In the genomic region with DNA sequence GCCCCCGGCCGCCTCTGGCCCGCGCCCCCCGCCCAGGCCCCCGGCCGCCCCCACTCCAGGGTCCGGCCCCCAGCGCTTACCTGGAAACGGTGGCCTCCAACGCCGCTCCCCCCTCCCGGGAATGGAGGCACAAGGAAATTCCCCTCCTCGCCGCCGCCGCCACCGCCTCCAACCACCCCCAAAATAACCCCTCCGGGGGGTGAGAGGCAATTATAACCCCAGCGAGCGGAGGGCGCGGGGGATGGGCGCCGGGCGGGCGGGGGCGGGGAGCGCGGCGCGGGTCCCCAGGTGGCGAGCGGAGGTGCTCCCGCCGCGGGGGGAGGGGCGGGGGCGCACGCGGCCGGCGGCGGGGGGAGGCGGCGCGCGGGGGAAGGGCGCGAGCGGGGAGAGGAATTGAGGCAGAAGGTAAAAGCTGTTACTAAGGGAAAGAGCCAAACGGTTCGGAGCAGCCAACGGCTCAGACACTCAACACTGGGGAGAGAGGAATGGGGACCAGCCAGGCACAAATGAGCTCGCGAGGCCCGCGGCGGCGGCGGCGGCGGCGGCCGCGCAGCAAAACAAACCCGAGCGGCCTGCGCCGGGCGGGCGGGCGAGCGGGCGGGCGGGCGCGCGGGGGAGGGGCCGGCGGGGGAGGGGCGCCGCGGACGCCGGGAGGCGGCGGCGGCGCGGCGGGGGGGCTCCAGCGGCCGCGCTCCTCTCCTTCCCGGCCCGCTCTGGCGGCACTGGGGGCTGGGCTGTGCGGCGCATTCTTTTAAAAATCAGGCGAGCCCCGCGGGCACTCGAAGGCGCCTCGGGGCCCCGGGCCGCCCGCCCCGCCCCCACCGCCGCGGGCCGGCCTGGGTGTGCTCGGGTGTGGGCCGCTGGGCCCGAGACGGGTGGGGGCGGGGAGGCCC, we compare ENCODE assay signal across 8 cellular contexts. TPM values are rescaled to one million over a fixed set of nuclear protein-coding genes. Genes with fewer than 3 reads are reported as not detected.
DNase-seq lines count a peak whose midpoint lies in the region; ATAC-seq, FAIRE-seq and TF ChIP-seq lines count a peak whose summit lies in the region.

A gene (minus strand): TSS at position 442 of the 893 bp plus-strand sequence. CDS start 132,505 bp downstream, outside the sequence.

- TF ChIP-seq POLR2A in A549 (IDR thresholded peaks at IDR 0.05; ENCODE audit: low read length) (no peak), breast epithelium (IDR thresholded peaks at IDR 0.05) (no peak)

- H3K9ac ChIP-seq in skeletal muscle tissue (ENCODE audit: low read depth in 1 of 3, low read length in 3 of 3) = peak within 1 kb of the TSS; percentile 79 to 96 (median 85)

- intact Hi-C loops in breast epithelium (cut with DNase I; ENCODE audit: low total_unique reads) = loop anchor here (5.0 kb wide), 1 partner anchor 160 kb away; no protein-coding TSS in a partner anchor

- H3K27ac ChIP-seq in A549 (peak within 1 kb of the TSS; percentile 97 to 100), WERI-Rb-1 (peak within 1 kb of the TSS; percentile 99), breast epithelium (peak within 1 kb of the TSS; percentile 99 to 100), skeletal muscle tissue (ENCODE audit: low read depth, low read length) (peak within 1 kb of the TSS; percentile 96)

- DNase-seq in A549 (ENCODE audit: low read depth in 1 of 2, low spot score in 1 of 2) = peak; percentile 66 to 93
- peak; percentile 98 for DNase-seq in NCI-H2196 (lab: John Stamatoyannopoulos, UW; ENCODE audit: unreplicated experiment)
- DNase-seq in WERI-Rb-1 = peak; percentile 92
- peak; percentile 90 for DNase-seq in breast epithelium (ENCODE audit: low spot score in 2 of 2)

- no peaks in the 10 kb centered on the region for H3K27me3 ChIP-seq in WERI-Rb-1 (ENCODE audit: insufficient read depth, low read depth, severe bottlenecking)
- H3K27me3 ChIP-seq in breast epithelium = no peaks in the 10 kb centered on the region
- no peaks in the 10 kb centered on the region for H3K27me3 ChIP-seq in skeletal muscle tissue (ENCODE audit: control insufficient read depth in 3 of 3, insufficient read depth in 3 of 3, low read length in 3 of 3)

- WGBS in A549 (ENCODE audit: missing lambda C conversion rate) = 3% methylated on average over 5 of the region's 119 CpGs

- POLR2A ChIA-PET in A549 (lab: Yijun Ruan, JAX) = interaction anchor here (0.6 to 3.5 kb wide), 4 partner anchors 161 to 281 kb away, joined by 3 to 31 read pairs (median 7); no protein-coding TSS in a partner anchor

- peak; percentile 75 to 84 for ATAC-seq in A549
- ATAC-seq in GM18867 (IDR thresholded peaks at IDR 0.05; ENCODE audit: unreplicated experiment) = peak; percentile 43
- ATAC-seq in HG03103 (IDR thresholded peaks at IDR 0.05; ENCODE audit: low read depth, unreplicated experiment) = peak; percentile 37

- H3K4me1 ChIP-seq in A549 (peaks cover 29% of the 10 kb centered on the region), breast epithelium (no peaks in the 10 kb centered on the region), skeletal muscle tissue (ENCODE audit: control insufficient read depth in 3 of 3, insufficient read depth in 3 of 3, low read length in 3 of 3) (peaks cover 17 to 21% (median 19%) of the 10 kb centered on the region in 3 donors)

- no peak for FAIRE-seq in A549 (lab: Jason Lieb, UNC)

- H3K9me3 ChIP-seq in A549 (no peaks in the 10 kb centered on the region), WERI-Rb-1 (ENCODE audit: severe bottlenecking) (no peaks in the 10 kb centered on the region), breast epithelium (no peaks in the 10 kb centered on the region), iPS-18c (ENCODE audit: control insufficient read depth, insufficient read depth, low read length) (no peaks in the 10 kb centered on the region), skeletal muscle tissue (ENCODE audit: control insufficient read depth in 3 of 3, low read length in 3 of 3) (no peaks in the 10 kb centered on the region)

- peak in 1 of 2 experiments; percentile 60; a peak in 1 of 5 replicates for TF ChIP-seq EP300 in A549 (IDR thresholded peaks at IDR 0.05)

- H3K4me3 ChIP-seq in A549 (peak within 1 kb of the TSS; percentile 96), WERI-Rb-1 (ENCODE audit: low read depth, low read length) (peak within 1 kb of the TSS; percentile 99), breast epithelium (peak within 1 kb of the TSS; percentile 93 to 98 (median 97)), iPS-18c (ENCODE audit: insufficient read depth, low read depth, low read length) (peak within 1 kb of the TSS; percentile 75), skeletal muscle tissue (ENCODE audit: low read length in 3 of 3) (peak within 1 kb of the TSS; percentile 76 to 92 (median 80))

- peak within 1 kb of the TSS; percentile 86 for H3K4me2 ChIP-seq in A549

- TF ChIP-seq RAD21 in A549 (conservative IDR thresholded peaks at IDR 0.05 in 1 of 2, IDR thresholded peaks at IDR 0.05 in 1 of 2) = peak; percentile 13 to 42; a peak in 4 of 5 replicates

- TF ChIP-seq CTCF in A549 (IDR thresholded peaks at IDR 0.05) (no peak), WERI-Rb-1 (IDR thresholded peaks at IDR 0.05; ENCODE audit: low read depth, low read length) (no peak), breast epithelium (IDR thresholded peaks at IDR 0.05) (no peak)

- CTCF ChIA-PET in A549 (lab: Yijun Ruan, JAX) = interaction anchor here (1.0 kb wide), 1 partner anchor 163 kb away, joined by 4 read pairs; no protein-coding TSS in a partner anchor

- peaks cover 18% of the 10 kb centered on the region for H3K36me3 ChIP-seq in WERI-Rb-1
- H3K36me3 ChIP-seq in breast epithelium = no peaks in the 10 kb centered on the region
- H3K36me3 ChIP-seq in skeletal muscle tissue (ENCODE audit: control insufficient read depth in 3 of 3, insufficient read depth in 3 of 3, low read length in 3 of 3) = no peaks in the 10 kb centered on the region

TF ChIP-seq in A549, 52 proteins besides CTCF, POLR2A, EP300 and RAD21 (continues in another document):
- TF ChIP-seq, protein P1, sequence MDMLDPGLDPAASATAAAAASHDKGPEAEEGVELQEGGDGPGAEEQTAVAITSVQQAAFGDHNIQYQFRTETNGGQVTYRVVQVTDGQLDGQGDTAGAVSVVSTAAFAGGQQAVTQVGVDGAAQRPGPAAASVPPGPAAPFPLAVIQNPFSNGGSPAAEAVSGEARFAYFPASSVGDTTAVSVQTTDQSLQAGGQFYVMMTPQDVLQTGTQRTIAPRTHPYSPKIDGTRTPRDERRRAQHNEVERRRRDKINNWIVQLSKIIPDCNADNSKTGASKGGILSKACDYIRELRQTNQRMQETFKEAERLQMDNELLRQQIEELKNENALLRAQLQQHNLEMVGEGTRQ (IDR thresholded peaks at IDR 0.05) = no peak
- TF ChIP-seq MYC (IDR thresholded peaks at IDR 0.05; ENCODE audit: borderline replicate concordance, low read length) = no peak
- TF ChIP-seq GATA3 (IDR thresholded peaks at IDR 0.05; ENCODE audit: borderline replicate concordance) = peak; percentile 48; the same call in 1 of the 2 replicates
- TF ChIP-seq SMC3 (IDR thresholded peaks at IDR 0.05) = peak; percentile 0
- TF ChIP-seq, protein P2, sequence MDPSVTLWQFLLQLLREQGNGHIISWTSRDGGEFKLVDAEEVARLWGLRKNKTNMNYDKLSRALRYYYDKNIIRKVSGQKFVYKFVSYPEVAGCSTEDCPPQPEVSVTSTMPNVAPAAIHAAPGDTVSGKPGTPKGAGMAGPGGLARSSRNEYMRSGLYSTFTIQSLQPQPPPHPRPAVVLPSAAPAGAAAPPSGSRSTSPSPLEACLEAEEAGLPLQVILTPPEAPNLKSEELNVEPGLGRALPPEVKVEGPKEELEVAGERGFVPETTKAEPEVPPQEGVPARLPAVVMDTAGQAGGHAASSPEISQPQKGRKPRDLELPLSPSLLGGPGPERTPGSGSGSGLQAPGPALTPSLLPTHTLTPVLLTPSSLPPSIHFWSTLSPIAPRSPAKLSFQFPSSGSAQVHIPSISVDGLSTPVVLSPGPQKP (IDR thresholded peaks at IDR 0.05; ENCODE audit: low read depth, low read length) = no peak
- TF ChIP-seq TP53 (CRISPR knock-in tag; IDR thresholded peaks at IDR 0.05) = no peak
- TF ChIP-seq JUN (IDR thresholded peaks at IDR 0.05) = peak in 1 of 2 experiments; percentile 76; a peak in 3 of 5 replicates
- no peak for TF ChIP-seq HDAC2 (IDR thresholded peaks at IDR 0.05)
- no peak for TF ChIP-seq ZNF302 (CRISPR knock-in tag; IDR thresholded peaks at IDR 0.05)
- 0 out of 2 replicates have a peak, but pooled peaks have one; percentile 26 for TF ChIP-seq JUNB (IDR thresholded peaks at IDR 0.05)
- no peak for TF ChIP-seq CBX2 (IDR thresholded peaks at IDR 0.05; ENCODE audit: borderline replicate concordance, low read depth)
- TF ChIP-seq ESRRA (IDR thresholded peaks at IDR 0.05; ENCODE audit: borderline replicate concordance, low read length) = no peak
- TF ChIP-seq, protein P3, sequence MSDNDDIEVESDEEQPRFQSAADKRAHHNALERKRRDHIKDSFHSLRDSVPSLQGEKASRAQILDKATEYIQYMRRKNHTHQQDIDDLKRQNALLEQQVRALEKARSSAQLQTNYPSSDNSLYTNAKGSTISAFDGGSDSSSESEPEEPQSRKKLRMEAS (IDR thresholded peaks at IDR 0.05) = peak; percentile 11

RNA-seq across cellular contexts. Expression of the gene that starts here (rescaled TPM):
- polyA plus RNA-seq in A549 (2011; rRNA removed) (106 and 125 TPM in 2 replicates), A549 (2017; fragmentation: RNase III; extraction: RNeasy Plus Mini Kit Qiagen cat#74134 plus additional on column Dnase treatment) (30.9 to 41.4 TPM (median 40.6 TPM) in 3 replicates)
- polyA plus RNA-seq in A549 (2012; cell fraction: cytosol; rRNA removed) = 13.1 and 15.8 TPM in 2 replicates
- 6.9 and 11.2 TPM in 2 replicates for polyA plus RNA-seq in A549 (2012; cell fraction: nucleus; rRNA removed)
- 298 and 417 TPM in 2 replicates for polyA minus RNA-seq in A549 (2011; rRNA and poly(A)+ RNA removed)
- total RNA-seq in breast epithelium (100 to 1,000 TPM in 2 of 3 donors, 10 to 100 TPM in 1; 92.8 to 147 (median 111) TPM), skeletal muscle tissue (124 TPM)

Comparison
In these comparisons a context has a peak if more than half of its experiments do, and no peak if none do; other contexts are left out.
1. Peak in every context shown above with its lines: DNase-seq, ATAC-seq, H3K4me3 ChIP-seq and H3K27ac ChIP-seq.